Comparison of ENCODE assay signal across 8 cellular contexts in genomic region chr21:32392880-32393676, GRCh38. TPM values are rescaled to one million over a fixed set of nuclear protein-coding genes. Genes with fewer than 3 reads are reported as not detected.
DNase-seq lines count a peak whose midpoint lies in the region; ATAC-seq and TF ChIP-seq lines count a peak whose summit lies in the region.

Gene URB1, minus strand, starts transcription at chr21:32393012. Its CDS starts 102 bp downstream, at chr21:32392910.

- H3K36me3 Mint-ChIP-seq in activated naive CD4-positive, alpha-beta T cell treated with anti-CD3 and anti-CD28 coated beads, Interleukin-2, amount 50 U/mL, for 72 hours, result peaks cover 25 to 36% of the 10 kb centered on the region in 2 donors
- no peaks in the 10 kb centered on the region for H3K36me3 Mint-ChIP-seq in osteocyte (ENCODE audit: unreplicated experiment)

- peaks cover 20% of the 10 kb centered on the region for H3K4me1 Mint-ChIP-seq in osteocyte (ENCODE audit: unreplicated experiment)

- H3K9me3 Mint-ChIP-seq in activated naive CD4-positive, alpha-beta T cell treated with anti-CD3 and anti-CD28 coated beads, Interleukin-2, amount 50 U/mL, for 72 hours, result no peaks in the 10 kb centered on the region
- no peaks in the 10 kb centered on the region for H3K9me3 Mint-ChIP-seq in osteocyte (ENCODE audit: unreplicated experiment)

- H3K4me3 Mint-ChIP-seq in osteocyte (ENCODE audit: unreplicated experiment), result peak within 1 kb of the TSS; percentile 80

- no peak for DNase-seq in HFF-Myc (ENCODE audit: extremely low read depth, low read depth)
- DNase-seq in NCI-H1048 (lab: John Stamatoyannopoulos, UW), result peak; percentile 57
- peak; percentile 72 for DNase-seq in SKM-1 (lab: John Stamatoyannopoulos, UW; ENCODE audit: unreplicated experiment)
- peak; percentile 93 to 99 for DNase-seq in activated naive CD4-positive, alpha-beta T cell treated with anti-CD3 and anti-CD28 coated beads, Interleukin-2, amount 50 U/mL, for 72 hours (ENCODE audit: low spot score in 2 of 2)
- peak; percentile 87 for DNase-seq in glomerular visceral epithelial cell (ENCODE audit: extremely low spot score)
- peak; percentile 91 for DNase-seq in osteocyte (ENCODE audit: extremely low spot score, unreplicated experiment)
- DNase-seq in thoracic aorta (ENCODE audit: low spot score), result peak; percentile 74

- peak within 1 kb of the TSS; percentile 88 to 93 for H3K27ac Mint-ChIP-seq in activated naive CD4-positive, alpha-beta T cell treated with anti-CD3 and anti-CD28 coated beads, Interleukin-2, amount 50 U/mL, for 72 hours
- no peak within 1 kb of the TSS for H3K27ac Mint-ChIP-seq in osteocyte (ENCODE audit: unreplicated experiment)

- peak; percentile 96 to 97 for ATAC-seq in activated naive CD4-positive, alpha-beta T cell treated with anti-CD3 and anti-CD28 coated beads, Interleukin-2, amount 50 U/mL, for 72 hours
- peak; percentile 92 for ATAC-seq in thoracic aorta (ENCODE audit: insufficient number of reproducible peaks, low FRiP score, low read depth)

- no peak for TF ChIP-seq CTCF in HFF-Myc (IDR thresholded peaks at IDR 0.05; ENCODE audit: low read depth, low read length, missing control alignments)
- TF ChIP-seq CTCF in osteocyte (IDR thresholded peaks at IDR 0.05), result no peak
- TF ChIP-seq CTCF in thoracic aorta (IDR thresholded peaks at IDR 0.05), result no peak

- H3K27me3 ChIP-seq in thoracic aorta (replicated peaks; ENCODE audit: insufficient read depth), result no peaks in the 10 kb centered on the region

- H3K27ac ChIP-seq in thoracic aorta, result peak within 1 kb of the TSS; percentile 70 to 82

- H3K9me3 ChIP-seq in thoracic aorta, result no peaks in the 10 kb centered on the region

- H3K4me3 ChIP-seq in GM08714 (ENCODE audit: low read length), result peak within 1 kb of the TSS; percentile 98
- peak within 1 kb of the TSS; percentile 93 for H3K4me3 ChIP-seq in HFF-Myc (replicated peaks; ENCODE audit: low read depth, low read length)
- peak within 1 kb of the TSS; percentile 99 for H3K4me3 ChIP-seq in thoracic aorta

- H3K4me1 ChIP-seq in thoracic aorta (ENCODE audit: control insufficient read depth in 1 of 2, low read depth in 2 of 2), result peaks cover 11 to 43% of the 10 kb centered on the region in 2 donors

- no peaks in the 10 kb centered on the region for H3K36me3 ChIP-seq in thoracic aorta

- peaks cover 10% of the 10 kb centered on the region for H3K27me3 Mint-ChIP-seq in osteocyte (ENCODE audit: unreplicated experiment)

RNA-seq across cellular contexts. Expression of gene URB1, which starts in this region (rescaled TPM):
- total RNA-seq in activated naive CD4-positive, alpha-beta T cell treated with anti-CD3 and anti-CD28 coated beads, Interleukin-2, amount 50 U/mL, for 72 hours, result 10 to 100 TPM; 20.5 to 25.3 TPM
- total RNA-seq in osteocyte (15.4 and 17.3 TPM in 2 replicates), thoracic aorta (10 to 100 TPM; 35.1 to 64.8 TPM)
